Comparison of ENCODE assay signal across 23 cellular contexts in genomic region chr9:120776788-120777187, GRCh38.
"Had no signal": no experiment of that assay in that cellular context is flagged by ENCODE, and none has a peak within 500 bp of the region (broad histone marks: within the 10 kb centered on the region; RNA-seq: fewer than 3 reads in every experiment).

No MANE protein-coding gene starts in this region.

- H3K4me3 ChIP-seq: adrenal gland, ascending aorta, gastrocnemius medialis, ovary, prostate gland, SK-N-MC, upper lobe of left lung had no signal

- FAIRE-seq: TTC549 had no signal

- ATAC-seq: esophagus mucosa; gastrocnemius medialis; left ventricle myocardium superior; natural killer cell treated with Interleukin-12 subunit alpha and Interleukin-12 subunit beta and Interleukin-15 and Interleukin-18, amount 100 ng/mL, for 72 hours had no signal

- H3K27ac ChIP-seq: adrenal gland, ascending aorta, gastrocnemius medialis, neutrophil, ovary, prostate gland, SK-N-MC, upper lobe of left lung, WERI-Rb-1 had no signal

- H3K36me3 ChIP-seq: ovary, prostate gland had no signal

- H3K9me3 ChIP-seq: adrenal gland, ascending aorta, gastrocnemius medialis, neutrophil, ovary, prostate gland, upper lobe of left lung had no signal

- H3K27me3 ChIP-seq: adrenal gland, ascending aorta, gastrocnemius medialis, neutrophil, ovary, upper lobe of left lung had no signal

- H3K4me1 ChIP-seq: ascending aorta, gastrocnemius medialis had no signal

- DNase-seq: activated CD4-positive, alpha-beta T cell treated with anti-CD3 and anti-CD28 coated beads, Interleukin-2, amount 50 U/mL, for 1 hour; activated CD4-positive, CD25-positive, alpha-beta regulatory T cell treated with anti-CD3 and anti-CD28 coated beads, Interleukin-2, amount 50 U/mL, for 72 hours; activated naive CD4-positive, alpha-beta T cell treated with Interleukin-2 at 50 U/mL for 16 hours; activated T-cell treated with anti-CD3 and anti-CD28 coated beads, Interleukin-2, amount 50 U/mL, for 24 hours; adrenal gland; effector CD4-positive, alpha-beta T cell; gastrocnemius medialis; head of caudate nucleus; hypothalamus; left ventricle myocardium superior; midbrain; ovary; stimulated activated CD4-positive, alpha-beta T cell treated with anti-CD3 and anti-CD28 coated beads, Interleukin-4, amount 100 ng/mL, for 24 hours; stimulated activated naive CD4-positive, alpha-beta T cell treated with Interleukin-2 at 50 U/mL for 16 hours; upper lobe of left lung; WERI-Rb-1 had no signal
